ENCODE assay signal across 8 cellular contexts in the genomic region with DNA sequence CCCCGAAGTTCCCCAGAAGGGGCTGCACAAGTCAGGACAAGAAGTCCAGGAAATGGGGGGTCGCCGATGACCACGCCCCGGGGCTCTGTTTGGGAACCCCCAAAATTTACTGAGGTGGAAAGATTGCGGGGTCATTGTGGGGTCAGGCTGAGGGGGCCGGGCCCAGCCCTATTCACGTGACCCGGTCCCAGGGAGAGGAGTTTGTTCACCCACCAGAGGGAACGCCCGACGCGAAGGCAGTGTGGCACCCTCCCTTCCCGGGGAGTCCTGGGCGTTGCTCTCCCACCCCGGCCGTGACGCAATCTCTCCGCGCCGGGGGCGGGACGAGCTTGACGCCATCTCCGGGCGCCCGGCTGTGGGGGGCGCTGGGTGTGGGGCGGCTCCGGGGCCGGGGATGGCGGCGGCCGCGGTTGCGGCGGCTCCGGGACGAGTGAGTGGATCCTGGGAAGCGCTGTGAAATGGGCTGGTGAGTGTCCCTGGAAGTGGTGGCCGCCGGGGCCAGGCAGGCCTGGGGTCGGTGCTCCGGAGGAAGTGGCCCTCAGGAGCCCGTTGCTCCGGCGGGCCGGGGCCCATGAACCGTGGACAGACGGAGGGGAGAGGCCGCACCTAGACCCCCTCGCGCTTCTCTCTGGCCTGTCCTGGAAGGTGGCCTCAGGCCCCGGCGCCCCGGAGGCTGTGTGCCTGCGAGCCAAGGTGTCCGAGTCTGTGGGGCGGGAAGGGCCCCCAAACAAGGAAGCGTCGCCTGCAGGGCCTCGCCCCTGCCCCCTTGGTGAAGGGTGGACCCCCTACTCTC. TPM values are rescaled to one million over a fixed set of nuclear protein-coding genes. Genes with fewer than 3 reads are reported as not detected.
DNase-seq lines count a peak whose midpoint lies in the region; ATAC-seq and TF ChIP-seq lines count a peak whose summit lies in the region.

Gene ATXN1L, plus strand, starts transcription at position 338 of the 793 bp plus-strand sequence. CDS start 3,765 bp downstream, outside the sequence.

- H3K27me3 ChIP-seq in HUES48 (ENCODE audit: control insufficient read depth, insufficient read depth, low read length) (no peaks in the 10 kb centered on the region), OCI-LY3 (ENCODE audit: low read depth, low read length) (no peaks in the 10 kb centered on the region)

- H3K9me3 ChIP-seq in HUES48 (ENCODE audit: control insufficient read depth, insufficient read depth, low read length) (no peaks in the 10 kb centered on the region), OCI-LY3 (ENCODE audit: insufficient read depth, low read length) (no peaks in the 10 kb centered on the region), mucosa of descending colon (no peaks in the 10 kb centered on the region)

- peak within 1 kb of the TSS; percentile 96 for H3K4me2 ChIP-seq in OCI-LY3 (ENCODE audit: low read length)

- intact Hi-C loops in mucosa of descending colon (cut with DNase I, micrococcal nuclease): no loop called here

- H3K36me3 ChIP-seq in HUES48 (ENCODE audit: control insufficient read depth, insufficient read depth, low read length) (peaks cover 30% of the 10 kb centered on the region), OCI-LY3 (replicated peaks; ENCODE audit: low read depth, low read length) (peaks cover 11% of the 10 kb centered on the region), mucosa of descending colon (ENCODE audit: low read depth) (no peaks in the 10 kb centered on the region)

- H3K9ac ChIP-seq in HUES48 (ENCODE audit: low read depth, low read length) (peak within 1 kb of the TSS; percentile 82), OCI-LY3 (ENCODE audit: low read length) (peak within 1 kb of the TSS; percentile 80)

- peaks cover 5% of the 10 kb centered on the region; the same call in 1 of the 2 replicates for H3K4me1 ChIP-seq in HUES48 (ENCODE audit: control insufficient read depth, insufficient read depth, low read length)
- H3K4me1 ChIP-seq in OCI-LY3 (ENCODE audit: low read length): peaks cover 39% of the 10 kb centered on the region
- no peaks in the 10 kb centered on the region for H3K4me1 ChIP-seq in mucosa of descending colon (ENCODE audit: low read depth)

- H3K27ac ChIP-seq in HUES48 (ENCODE audit: low read depth, low read length): peak within 1 kb of the TSS; percentile 73
- peak within 1 kb of the TSS; percentile 59 for H3K27ac ChIP-seq in OCI-LY3 (ENCODE audit: low read length)
- H3K27ac ChIP-seq in epithelial cell of prostate: peak within 1 kb of the TSS; percentile 64

- peaks cover 15% of the 10 kb centered on the region for H4K20me1 ChIP-seq in OCI-LY3 (ENCODE audit: insufficient read depth, low read length)

- DNase-seq in D341Med (ENCODE audit: low spot score) (peak; percentile 99), activated T-cell treated with anti-CD3 and anti-CD28 coated beads for 24 hours (ENCODE audit: low read depth) (peak; percentile 91), epithelial cell of prostate (ENCODE audit: low read depth, low spot score) (peak; percentile 67), mucosa of descending colon (peak; percentile 93 to 97 (median 95))
- DNase-seq in stimulated activated CD8-positive, alpha-beta memory T cell treated with anti-CD3 and anti-CD28 coated beads, Interleukin-4, amount 100 ng/mL, for 1 hour (ENCODE audit: low read depth in 2 of 2, low spot score in 1 of 2): peak; percentile 76 to 85

- H3K4me3 ChIP-seq in HUES48 (ENCODE audit: low read depth, low read length) (peak within 1 kb of the TSS; percentile 79), OCI-LY3 (ENCODE audit: low read length) (peak within 1 kb of the TSS; percentile 83), mucosa of descending colon (peak within 1 kb of the TSS; percentile 95)

- peaks cover 25% of the 10 kb centered on the region for H3K79me2 ChIP-seq in OCI-LY3 (ENCODE audit: low read length)

- H2AFZ ChIP-seq in OCI-LY3 (ENCODE audit: low read depth, low read length): 0 out of 2 replicates have a peak within 1 kb of the TSS, but pooled peaks have one; percentile 18

- TF ChIP-seq CTCF in OCI-LY3 (IDR thresholded peaks at IDR 0.05; ENCODE audit: low read depth, low read length) (no peak), mucosa of descending colon (IDR thresholded peaks at IDR 0.05) (no peak)

- ATAC-seq in GM21423 (IDR thresholded peaks at IDR 0.05; ENCODE audit: unreplicated experiment): peak; percentile 75
- ATAC-seq in mucosa of descending colon: peak; percentile 99

RNA-seq across cellular contexts. Expression of gene ATXN1L, which starts in this region (rescaled TPM):
- 10 to 100 TPM; 21.6 to 38.7 (median 24.0) TPM for total RNA-seq in mucosa of descending colon

Comparison
In these comparisons a context has a peak if more than half of its experiments do, and no peak if none do; other contexts are left out.
1. Peak in every context shown above with its lines: DNase-seq, ATAC-seq, H3K4me3 ChIP-seq and H3K27ac ChIP-seq.